21 cellular contexts compared by ENCODE assay signal in genomic region chr2:201977651-201978050, GRCh38.
"Had no signal": no experiment of that assay in that cellular context is flagged by ENCODE, and none has a peak within 500 bp of the region (broad histone marks: within the 10 kb centered on the region; RNA-seq: fewer than 3 reads in every experiment).

No MANE protein-coding gene starts in this region.

- H3K9me3 Mint-ChIP-seq: activated B cell treated with CpG ODN at 0.5 μM for 24 hours; activated CD8-positive, alpha-beta T cell treated with anti-CD3 and anti-CD28 coated beads for 36 hours; activated naive CD4-positive, alpha-beta T cell treated with anti-CD3 and anti-CD28 coated beads, Interleukin-2, amount 50 U/mL, for 24 hours; activated T-cell treated with anti-CD3 and anti-CD28 coated beads, Interleukin-2, amount 50 U/mL, for 4 hours; stimulated activated naive B cell treated with anti-CD40 and anti-IgM and Interleukin-4, amounts not matched to agents 10 μg/mL and 1 μg/mL and 100 μg/mL, for 72 hours had no signal

- H3K27ac Mint-ChIP-seq: activated B cell treated with CpG ODN at 0.5 μM for 24 hours; activated CD8-positive, alpha-beta T cell treated with anti-CD3 and anti-CD28 coated beads for 36 hours; activated naive CD4-positive, alpha-beta T cell treated with anti-CD3 and anti-CD28 coated beads, Interleukin-2, amount 50 U/mL, for 24 hours; stimulated activated naive B cell treated with anti-CD40 and anti-IgM and Interleukin-4, amounts not matched to agents 10 μg/mL and 1 μg/mL and 100 μg/mL, for 72 hours; T-helper 17 cell had no signal

- H3K4me3 Mint-ChIP-seq: activated B cell treated with CpG ODN at 0.5 μM for 24 hours; activated CD8-positive, alpha-beta T cell treated with anti-CD3 and anti-CD28 coated beads for 36 hours; activated naive CD4-positive, alpha-beta T cell treated with anti-CD3 and anti-CD28 coated beads, Interleukin-2, amount 50 U/mL, for 24 hours; activated T-cell treated with anti-CD3 and anti-CD28 coated beads, Interleukin-2, amount 50 U/mL, for 4 hours; stimulated activated naive B cell treated with anti-CD40 and anti-IgM and Interleukin-4, amounts not matched to agents 10 μg/mL and 1 μg/mL and 100 μg/mL, for 72 hours; T-helper 17 cell had no signal

- DNase-seq: activated B cell treated with CpG ODN at 0.5 μM for 24 hours; activated CD4-positive, alpha-beta T cell treated with anti-CD3 and anti-CD28 coated beads for 48 hours; activated CD8-positive, alpha-beta T cell treated with anti-CD3 and anti-CD28 coated beads for 36 hours; activated effector memory CD4-positive, alpha-beta T cell treated with Interleukin-2 at 50 U/mL for 16 hours; activated T-cell treated with anti-CD3 and anti-CD28 coated beads, Interleukin-2, amount 50 U/mL, for 4 hours; adrenal gland; central memory CD4-positive, alpha-beta T cell; colonic mucosa; effector CD4-positive, alpha-beta T cell; foreskin melanocyte; head of caudate nucleus; left colon; retina; stimulated activated CD4-positive, alpha-beta T cell treated with anti-CD3 and anti-CD28 coated beads, Interleukin-15, amount 100 ng/mL, for 24 hours; stimulated activated CD4-positive, alpha-beta T cell treated with anti-CD3 and anti-CD28 coated beads, Interleukin-4, amount 100 ng/mL, for 1 hour; stimulated activated naive B cell treated with anti-CD40 and anti-IgM and Interleukin-4, amounts not matched to agents 10 μg/mL and 1 μg/mL and 100 μg/mL, for 72 hours; T-helper 17 cell; tibial artery had no signal

- H3K4me1 Mint-ChIP-seq: activated B cell treated with CpG ODN at 0.5 μM for 24 hours; activated naive CD4-positive, alpha-beta T cell treated with anti-CD3 and anti-CD28 coated beads, Interleukin-2, amount 50 U/mL, for 24 hours; stimulated activated naive B cell treated with anti-CD40 and anti-IgM and Interleukin-4, amounts not matched to agents 10 μg/mL and 1 μg/mL and 100 μg/mL, for 72 hours had no signal

- H3K36me3 Mint-ChIP-seq: activated naive CD4-positive, alpha-beta T cell treated with anti-CD3 and anti-CD28 coated beads, Interleukin-2, amount 50 U/mL, for 24 hours; stimulated activated naive B cell treated with anti-CD40 and anti-IgM and Interleukin-4, amounts not matched to agents 10 μg/mL and 1 μg/mL and 100 μg/mL, for 72 hours had no signal

- ATAC-seq: activated CD8-positive, alpha-beta T cell treated with anti-CD3 and anti-CD28 coated beads for 36 hours; activated T-cell treated with anti-CD3 and anti-CD28 coated beads, Interleukin-2, amount 50 U/mL, for 4 hours; left colon; stimulated activated naive B cell treated with anti-CD40 and anti-IgM and Interleukin-4, amounts not matched to agents 10 μg/mL and 1 μg/mL and 100 μg/mL, for 72 hours; T-helper 17 cell had no signal

- H3K4me3 ChIP-seq: adrenal gland, colonic mucosa, lung, skin epidermis, tibial artery had no signal
